12 cellular contexts compared by ENCODE assay signal in the genomic region with DNA sequence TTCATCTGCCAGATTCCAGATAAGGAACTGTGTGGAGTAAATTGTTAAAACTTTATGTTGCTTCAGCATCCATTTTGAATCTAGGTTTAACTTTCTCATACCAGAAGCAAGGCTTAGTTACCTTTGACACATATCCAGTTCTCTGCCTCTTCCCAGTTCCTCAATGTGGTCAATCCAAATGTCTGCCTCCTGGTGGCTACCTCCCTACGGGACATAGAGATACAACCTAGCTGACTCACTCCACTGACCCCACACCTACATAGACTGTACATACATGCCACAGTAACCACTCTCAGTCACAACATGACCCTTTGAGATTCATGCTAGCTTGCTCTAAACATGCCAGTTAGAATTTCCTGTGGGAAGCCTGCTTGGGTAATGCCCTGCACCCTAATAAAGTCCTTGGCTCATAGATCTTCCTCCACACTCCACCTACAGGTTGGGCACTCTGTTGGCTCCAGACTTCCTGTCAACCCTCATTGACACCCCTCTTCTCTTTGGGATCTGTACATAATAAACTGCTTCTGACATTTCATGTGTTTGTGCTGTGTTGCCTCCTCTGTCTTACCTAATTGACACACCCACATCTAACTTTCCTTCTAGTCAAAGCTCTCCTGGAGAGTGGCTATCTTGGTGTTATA.
A peak's percentile ranks its signal among the peaks of the same experiment; 100 is the strongest.
DNase-seq lines count a peak whose midpoint lies in the region; ATAC-seq and TF ChIP-seq lines count a peak whose summit lies in the region.
"Had no signal": no experiment of that assay in that cellular context is flagged by ENCODE, and none has a peak within 500 bp of the region (broad histone marks: within the 10 kb centered on the region; RNA-seq: fewer than 3 reads in every experiment).

No MANE protein-coding gene starts in this region.

- no peaks in the 10 kb centered on the region for H3K4me1 ChIP-seq in GM23338 (ENCODE audit: insufficient read depth)
- no peaks in the 10 kb centered on the region for H3K4me1 ChIP-seq in Panc1 (ENCODE audit: control insufficient read depth, insufficient read depth, low read length)

- H3K4me3 Mint-ChIP-seq in GM23338 = no peak overlapping the region
- H3K4me3 Mint-ChIP-seq: dendritic cell treated with granulocyte-macrophage colony-stimulating factor and Interleukin-4, amounts not matched to agents 40 ng/mL and 50 ng/mL, for 4 days had no signal

- H3K4me1 Mint-ChIP-seq in GM23338 = peaks cover 5% of the 10 kb centered on the region; the same call in 2 of the 3 replicates

- DNase-seq in GM23338 (ENCODE audit: low spot score) = peak; percentile 72
- DNase-seq in Panc1 (ENCODE audit: low read depth, low spot score) = no peak
- peak; percentile 39 for DNase-seq in epithelial cell of prostate (ENCODE audit: low read depth, low spot score)
- peak; percentile 37 for DNase-seq in renal cortical epithelial cell (ENCODE audit: low read depth)
- DNase-seq in stimulated activated naive CD4-positive, alpha-beta T cell treated with Interleukin-2 at 50 U/mL for 16 hours (lab: John Stamatoyannopoulos, UW) = no peak
- no peak for DNase-seq in NCI-H526 (lab: John Stamatoyannopoulos, UW)
- DNase-seq: activated T-cell treated with anti-CD3 and anti-CD28 coated beads, Interleukin-2, amount 50 U/mL, for 1 hour; GDM1; kidney had no signal

- H3K36me3 Mint-ChIP-seq in GM23338 (ENCODE audit: low read depth) = no peaks in the 10 kb centered on the region

- in situ Hi-C loops in Panc1 (cut with HindIII; ENCODE audit: low pct_unique_long_range_greater_than_20kb, low sequenced_read_pairs) = no loop called here

- no peaks in the 10 kb centered on the region for H3K79me2 ChIP-seq in GM23338 (replicated peaks; ENCODE audit: insufficient read depth)

- no peaks in the 10 kb centered on the region for H3K9me3 Mint-ChIP-seq in GM23338
- H3K9me3 Mint-ChIP-seq: dendritic cell treated with granulocyte-macrophage colony-stimulating factor and Interleukin-4, amounts not matched to agents 40 ng/mL and 50 ng/mL, for 4 days had no signal

- H3K4me3 ChIP-seq in GM23338 (no peak overlapping the region), Panc1 (ENCODE audit: low read depth in 2 of 2, low read length in 2 of 2) (no peak overlapping the region)

- no peak overlapping the region for H3K4me2 ChIP-seq in GM23338

- H3K36me3 ChIP-seq in GM23338 (ENCODE audit: insufficient read depth) (no peaks in the 10 kb centered on the region), Panc1 (ENCODE audit: control insufficient read depth, insufficient read depth, low read length) (no peaks in the 10 kb centered on the region)

- peak; percentile 63 to 68 for TF ChIP-seq CTCF in GM23338 (conservative IDR thresholded peaks at IDR 0.05; ENCODE audit: low read depth in 2 of 2)
- TF ChIP-seq CTCF in Panc1 (IDR thresholded peaks at IDR 0.05) = 0 out of 2 replicates have a peak, but pooled peaks have one; percentile 10

- H4K20me1 ChIP-seq in GM23338 (replicated peaks; ENCODE audit: insufficient read depth) = no peaks in the 10 kb centered on the region

- BruUV-seq in Panc1 (replicated peaks; lab: Mats Ljungman, UMichigan) = no TSS peak

- ATAC-seq in GM23338 (peak; percentile 95), Panc1 (no peak), HG03342 (IDR thresholded peaks at IDR 0.05; ENCODE audit: unreplicated experiment) (no peak), HG03097 (IDR thresholded peaks at IDR 0.05; ENCODE audit: low FRiP score, unreplicated experiment) (no peak)

- H3K27me3 Mint-ChIP-seq in GM23338 (ENCODE audit: insufficient read depth, low read depth, poor library complexity) = no peaks in the 10 kb centered on the region

- H3K27ac ChIP-seq in GM23338 (ENCODE audit: low read depth) (no peak overlapping the region), Panc1 (ENCODE audit: low read length) (no peak overlapping the region), epithelial cell of prostate (no peak overlapping the region)

- H3K27ac Mint-ChIP-seq in GM23338 = peak overlapping the region; percentile 6; the same call in 1 of the 2 replicates
- H3K27ac Mint-ChIP-seq: dendritic cell treated with granulocyte-macrophage colony-stimulating factor and Interleukin-4, amounts not matched to agents 40 ng/mL and 50 ng/mL, for 4 days had no signal

- H3K9me3 ChIP-seq in Panc1 (ENCODE audit: control insufficient read depth, insufficient read depth, low read depth, low read length) = no peaks in the 10 kb centered on the region

- H2AFZ ChIP-seq in GM23338 = no peak overlapping the region

- CTCF ChIA-PET in Panc1 (lab: Charles Lee) = no interaction called here

- no peaks in the 10 kb centered on the region for H3F3A ChIP-seq in GM23338 (replicated peaks; ENCODE audit: low read depth)

- no peaks in the 10 kb centered on the region for H3K9me2 ChIP-seq in GM23338 (ENCODE audit: insufficient read depth)

- POLR2A ChIA-PET in Panc1 (lab: Charles Lee) = no interaction called here

- intact Hi-C loops in Panc1 (cut with micrococcal nuclease; ENCODE audit: unreplicated experiment) = no loop called here

- no peaks in the 10 kb centered on the region for H3K27me3 ChIP-seq in GM23338 (ENCODE audit: insufficient read depth)
- H3K27me3 ChIP-seq in Panc1 (ENCODE audit: control insufficient read depth, insufficient read depth, low read length) = no peaks in the 10 kb centered on the region

TF ChIP-seq in GM23338, 12 proteins besides CTCF, POLR2A, EP300 and RAD21 (continues in another document):
- TF ChIP-seq ZNF331 (CRISPR knock-in tag; IDR thresholded peaks at IDR 0.05; ENCODE audit: low read depth) (no peak), EZH2phosphoT487 (IDR thresholded peaks at IDR 0.05; ENCODE audit: unreplicated experiment) (no peak), STAT1 (IDR thresholded peaks at IDR 0.05; ENCODE audit: unreplicated experiment) (no peak), POLR2AphosphoS5 (IDR thresholded peaks at IDR 0.05; ENCODE audit: low read depth) (no peak), EZH2 (IDR thresholded peaks at IDR 0.05; ENCODE audit: low read depth, unreplicated experiment) (no peak), NANOG (IDR thresholded peaks at IDR 0.05; ENCODE audit: borderline replicate concordance) (no peak)
- TF ChIP-seq, protein P1, sequence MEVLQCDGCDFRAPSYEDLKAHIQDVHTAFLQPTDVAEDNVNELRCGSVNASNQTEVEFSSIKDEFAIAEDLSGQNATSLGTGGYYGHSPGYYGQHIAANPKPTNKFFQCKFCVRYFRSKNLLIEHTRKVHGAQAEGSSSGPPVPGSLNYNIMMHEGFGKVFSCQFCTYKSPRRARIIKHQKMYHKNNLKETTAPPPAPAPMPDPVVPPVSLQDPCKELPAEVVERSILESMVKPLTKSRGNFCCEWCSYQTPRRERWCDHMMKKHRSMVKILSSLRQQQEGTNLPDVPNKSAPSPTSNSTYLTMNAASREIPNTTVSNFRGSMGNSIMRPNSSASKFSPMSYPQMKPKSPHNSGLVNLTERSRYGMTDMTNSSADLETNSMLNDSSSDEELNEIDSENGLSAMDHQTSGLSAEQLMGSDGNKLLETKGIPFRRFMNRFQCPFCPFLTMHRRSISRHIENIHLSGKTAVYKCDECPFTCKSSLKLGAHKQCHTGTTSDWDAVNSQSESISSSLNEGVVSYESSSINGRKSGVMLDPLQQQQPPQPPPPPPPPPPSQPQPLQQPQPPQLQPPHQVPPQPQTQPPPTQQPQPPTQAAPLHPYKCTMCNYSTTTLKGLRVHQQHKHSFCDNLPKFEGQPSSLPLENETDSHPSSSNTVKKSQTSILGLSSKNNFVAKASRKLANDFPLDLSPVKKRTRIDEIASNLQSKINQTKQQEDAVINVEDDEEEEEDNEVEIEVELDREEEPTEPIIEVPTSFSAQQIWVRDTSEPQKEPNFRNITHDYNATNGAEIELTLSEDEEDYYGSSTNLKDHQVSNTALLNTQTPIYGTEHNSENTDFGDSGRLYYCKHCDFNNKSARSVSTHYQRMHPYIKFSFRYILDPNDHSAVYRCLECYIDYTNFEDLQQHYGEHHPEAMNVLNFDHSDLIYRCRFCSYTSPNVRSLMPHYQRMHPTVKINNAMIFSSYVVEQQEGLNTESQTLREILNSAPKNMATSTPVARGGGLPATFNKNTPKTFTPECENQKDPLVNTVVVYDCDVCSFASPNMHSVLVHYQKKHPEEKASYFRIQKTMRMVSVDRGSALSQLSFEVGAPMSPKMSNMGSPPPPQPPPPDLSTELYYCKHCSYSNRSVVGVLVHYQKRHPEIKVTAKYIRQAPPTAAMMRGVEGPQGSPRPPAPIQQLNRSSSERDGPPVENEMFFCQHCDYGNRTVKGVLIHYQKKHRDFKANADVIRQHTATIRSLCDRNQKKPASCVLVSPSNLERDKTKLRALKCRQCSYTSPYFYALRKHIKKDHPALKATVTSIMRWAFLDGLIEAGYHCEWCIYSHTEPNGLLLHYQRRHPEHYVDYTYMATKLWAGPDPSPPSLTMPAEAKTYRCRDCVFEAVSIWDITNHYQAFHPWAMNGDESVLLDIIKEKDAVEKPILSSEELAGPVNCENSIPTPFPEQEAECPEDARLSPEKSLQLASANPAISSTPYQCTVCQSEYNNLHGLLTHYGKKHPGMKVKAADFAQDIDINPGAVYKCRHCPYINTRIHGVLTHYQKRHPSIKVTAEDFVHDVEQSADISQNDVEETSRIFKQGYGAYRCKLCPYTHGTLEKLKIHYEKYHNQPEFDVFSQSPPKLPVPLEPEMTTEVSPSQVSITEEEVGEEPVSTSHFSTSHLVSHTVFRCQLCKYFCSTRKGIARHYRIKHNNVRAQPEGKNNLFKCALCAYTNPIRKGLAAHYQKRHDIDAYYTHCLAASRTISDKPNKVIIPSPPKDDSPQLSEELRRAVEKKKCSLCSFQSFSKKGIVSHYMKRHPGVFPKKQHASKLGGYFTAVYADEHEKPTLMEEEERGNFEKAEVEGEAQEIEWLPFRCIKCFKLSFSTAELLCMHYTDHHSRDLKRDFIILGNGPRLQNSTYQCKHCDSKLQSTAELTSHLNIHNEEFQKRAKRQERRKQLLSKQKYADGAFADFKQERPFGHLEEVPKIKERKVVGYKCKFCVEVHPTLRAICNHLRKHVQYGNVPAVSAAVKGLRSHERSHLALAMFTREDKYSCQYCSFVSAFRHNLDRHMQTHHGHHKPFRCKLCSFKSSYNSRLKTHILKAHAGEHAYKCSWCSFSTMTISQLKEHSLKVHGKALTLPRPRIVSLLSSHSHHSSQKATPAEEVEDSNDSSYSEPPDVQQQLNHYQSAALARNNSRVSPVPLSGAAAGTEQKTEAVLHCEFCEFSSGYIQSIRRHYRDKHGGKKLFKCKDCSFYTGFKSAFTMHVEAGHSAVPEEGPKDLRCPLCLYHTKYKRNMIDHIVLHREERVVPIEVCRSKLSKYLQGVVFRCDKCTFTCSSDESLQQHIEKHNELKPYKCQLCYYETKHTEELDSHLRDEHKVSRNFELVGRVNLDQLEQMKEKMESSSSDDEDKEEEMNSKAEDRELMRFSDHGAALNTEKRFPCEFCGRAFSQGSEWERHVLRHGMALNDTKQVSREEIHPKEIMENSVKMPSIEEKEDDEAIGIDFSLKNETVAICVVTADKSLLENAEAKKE (CRISPR knock-in tag; IDR thresholded peaks at IDR 0.05) = no peak

Comparison
In these comparisons a context has a peak if more than half of its experiments do, and no peak if none do; other contexts are left out.
1. DNase-seq: peak in GM23338 (single experiment), epithelial cell of prostate (single experiment) and renal cortical epithelial cell (single experiment); none in Panc1 (single experiment), stimulated activated naive CD4-positive, alpha-beta T cell treated with Interleukin-2 at 50 U/mL for 16 hours (single experiment) and NCI-H526 (0 of 2).